Comparison of ENCODE assay signal across 25 cellular contexts in genomic region chr1:64228181-64228957, GRCh38. TPM values are rescaled to one million over a fixed set of nuclear protein-coding genes. Genes with fewer than 3 reads are reported as not detected.
DNase-seq lines count a peak whose midpoint lies in the region; ATAC-seq, FAIRE-seq and TF ChIP-seq lines count a peak whose summit lies in the region.
"Had no signal": no experiment of that assay in that cellular context is flagged by ENCODE, and none has a peak within 500 bp of the region (broad histone marks: within the 10 kb centered on the region; RNA-seq: fewer than 3 reads in every experiment).

No MANE protein-coding gene starts in this region.

- no peak for TF ChIP-seq CTCF in fibroblast of the aortic adventitia (IDR thresholded peaks at IDR 0.05; ENCODE audit: insufficient read depth, low read length)

- no peak overlapping the region for H3K4me3 ChIP-seq in fibroblast of the aortic adventitia (ENCODE audit: low read depth, low read length)
- H3K4me3 ChIP-seq: BLaER1, esophagus squamous epithelium, GM12878, hepatocyte, sigmoid colon had no signal

- FAIRE-seq in RCC 7860 (lab: Jason Lieb, UNC) (peak; percentile 89), urothelium cell line (lab: Jason Lieb, UNC) (no peak)
- FAIRE-seq: G401.6, GM12878, kidney had no signal

- peak; percentile 8 to 29 for DNase-seq in NCI-H524 (lab: John Stamatoyannopoulos, UW)
- DNase-seq in NCI-H524 treated with DMSO at 0.1 percent for 48 hours (lab: John Stamatoyannopoulos, UW) = no peak
- DNase-seq in RCC 7860 (ENCODE audit: low spot score) = peak; percentile 92
- peak; percentile 52 for DNase-seq in fibroblast of the aortic adventitia (ENCODE audit: low read depth)
- peak; percentile 20 for DNase-seq in urothelium cell line (ENCODE audit: low spot score)
- DNase-seq in T1000 (lab: John Stamatoyannopoulos, UW) = no peak
- DNase-seq: activated CD4-positive, alpha-beta T cell treated with anti-CD3 and anti-CD28 coated beads for 36 hours; activated effector memory CD4-positive, alpha-beta T cell treated with Interleukin-2 at 50 U/mL for 16 hours; effector CD8-positive, alpha-beta T cell; esophagus squamous epithelium; KG1; kidney; mesenchymal stem cell; naive thymus-derived CD4-positive, alpha-beta T cell; NCI-H1092 treated with DMSO at 0.1 percent for 48 hours; NCI-H2081; sigmoid colon; stimulated activated CD4-positive, alpha-beta T cell treated with anti-CD3 and anti-CD28 coated beads, Interleukin-2, amount 100 ng/mL, for 24 hours had no signal

- no peak for ATAC-seq in esophagus mucosa
- no peak for ATAC-seq in HG02588 (IDR thresholded peaks at IDR 0.05; ENCODE audit: unreplicated experiment)
- ATAC-seq: activated CD4-positive, alpha-beta T cell treated with anti-CD3 and anti-CD28 coated beads for 36 hours; GM12878; naive thymus-derived CD4-positive, alpha-beta T cell; Right ventricle myocardium inferior had no signal

RNA-seq across cellular contexts. Expression of gene UBE2U, which starts 24.9 kb away (rescaled TPM):
- total RNA-seq in fibroblast of the aortic adventitia (ENCODE audit: low replicate concordance) (not detected in 2 replicates), esophagus mucosa (not detected)
- total RNA-seq: activated CD4-positive, alpha-beta T cell treated with anti-CD3 and anti-CD28 coated beads for 36 hours; esophagus squamous epithelium; GM12878; hepatocyte; kidney; naive thymus-derived CD4-positive, alpha-beta T cell; sigmoid colon had no signal

Comparison
In these comparisons a context has a peak if more than half of its experiments do, and no peak if none do; other contexts are left out.
1. DNase-seq: peak in NCI-H524 (2 of 2), RCC 7860 (single experiment), fibroblast of the aortic adventitia (single experiment) and urothelium cell line (single experiment); none in NCI-H524 treated with DMSO at 0.1 percent for 48 hours (single experiment) and T1000 (single experiment).